ENCODE assay signal across 14 cellular contexts in the genomic region with DNA sequence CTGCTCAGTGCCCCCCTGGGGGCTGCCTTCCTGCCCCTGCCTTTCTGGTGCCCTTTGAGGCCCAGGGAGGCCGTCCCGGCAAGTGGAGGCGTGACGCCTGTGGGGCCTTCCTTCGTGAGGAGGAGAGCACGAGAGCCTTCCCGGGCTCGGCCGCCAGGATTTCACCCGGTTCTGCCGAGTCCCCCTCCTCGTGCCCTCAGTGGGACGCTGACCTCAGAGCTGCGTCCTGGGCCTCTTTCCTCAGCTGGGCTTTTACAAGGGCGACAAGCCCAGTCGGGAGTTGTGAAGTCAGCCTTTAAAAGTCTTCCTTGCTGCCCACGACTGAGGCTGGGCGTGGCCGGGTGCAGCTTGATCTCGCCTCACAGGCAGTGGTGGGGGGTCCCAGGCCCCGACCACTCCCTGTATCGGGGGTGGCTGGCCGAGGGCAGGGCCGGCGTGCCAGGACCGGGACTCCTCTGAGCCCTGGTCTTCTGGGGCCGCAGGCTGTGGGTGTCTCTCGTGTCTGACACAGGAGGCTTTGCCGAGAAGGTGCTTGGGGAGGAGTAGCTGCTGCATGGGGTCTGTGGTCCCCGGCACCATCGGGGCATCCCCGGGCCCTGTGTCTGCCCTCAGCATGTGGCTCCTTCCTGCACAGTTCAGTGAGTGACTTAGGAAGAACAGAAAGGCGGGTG. TPM values are rescaled to one million over a fixed set of nuclear protein-coding genes. Genes with fewer than 3 reads are reported as not detected.
DNase-seq lines count a peak whose midpoint lies in the region; ATAC-seq, FAIRE-seq and TF ChIP-seq lines count a peak whose summit lies in the region.
"Had no signal": no experiment of that assay in that cellular context is flagged by ENCODE, and none has a peak within 500 bp of the region (broad histone marks: within the 10 kb centered on the region; RNA-seq: fewer than 3 reads in every experiment).

No MANE protein-coding gene starts in this region.

- H3K36me3 ChIP-seq in HepG2 (replicated peaks in 1 of 2; ENCODE audit: control insufficient read depth in 1 of 2, insufficient read depth in 2 of 2, low read length in 2 of 2) (peaks cover 2 to 25% of the 10 kb centered on the region in 2 experiments; a peak in 3 of 5 replicates), A673 (ENCODE audit: insufficient read depth, low read length, poor library complexity, severe bottlenecking) (no peaks in the 10 kb centered on the region), neural progenitor cell (no peaks in the 10 kb centered on the region)

- peak overlapping the region in 1 of 3 experiments; percentile 51; a peak in 1 of 6 replicates for H3K4me3 ChIP-seq in HepG2 (replicated peaks in 1 of 3; ENCODE audit: insufficient read depth in 1 of 3, low read depth in 2 of 3, low read length in 3 of 3)
- H3K4me3 ChIP-seq in A673 (ENCODE audit: low read depth, low read length, poor library complexity, severe bottlenecking), result no peak overlapping the region
- no peak overlapping the region for H3K4me3 ChIP-seq in neural progenitor cell
- H3K4me3 ChIP-seq: MG63 had no signal

- TF ChIP-seq CTCF in HepG2 (CRISPR knock-in tag; IDR thresholded peaks at IDR 0.05) (no peak), A673 (conservative IDR thresholded peaks at IDR 0.05; ENCODE audit: low read depth, low read length) (no peak), neural progenitor cell (IDR thresholded peaks at IDR 0.05) (no peak)

- H3K9me3 ChIP-seq in HepG2 (ENCODE audit: low read length), result no peaks in the 10 kb centered on the region
- no peaks in the 10 kb centered on the region for H3K9me3 ChIP-seq in A673 (ENCODE audit: low read depth, low read length, poor library complexity, severe bottlenecking)
- H3K9me3 ChIP-seq in neural progenitor cell (ENCODE audit: low read depth), result no peaks in the 10 kb centered on the region
- H3K9me3 ChIP-seq: MG63 had no signal

- no peaks in the 10 kb centered on the region for H4K20me1 ChIP-seq in HepG2 (ENCODE audit: insufficient read depth, low read length)
- H4K20me1 ChIP-seq in neural progenitor cell (ENCODE audit: low read depth), result no peaks in the 10 kb centered on the region

- H3K27me3 Mint-ChIP-seq in neural progenitor cell (ENCODE audit: insufficient read depth, low read depth), result peaks cover 6% of the 10 kb centered on the region

- H3K27me3 ChIP-seq in HepG2 (ENCODE audit: control insufficient read depth in 1 of 2, insufficient read depth in 2 of 2, low read length in 2 of 2) (no peaks in the 10 kb centered on the region), A673 (replicated peaks; ENCODE audit: insufficient read depth, low read depth, low read length, poor library complexity) (no peaks in the 10 kb centered on the region), neural progenitor cell (no peaks in the 10 kb centered on the region)
- H3K27me3 ChIP-seq: MG63 had no signal

- no peaks in the 10 kb centered on the region for H3F3A ChIP-seq in neural progenitor cell (ENCODE audit: low read depth)

- no peak for TF ChIP-seq RAD21 in HepG2 (CRISPR knock-in tag; IDR thresholded peaks at IDR 0.05)

- no peak overlapping the region for H3K4me3 Mint-ChIP-seq in stimulated activated effector memory CD8-positive, alpha-beta T cell treated with anti-CD3 and anti-CD28 coated beads, Interleukin-12 subunit alpha, Interleukin-12 subunit beta, amount 100 ng/mL, for 72 hours
- no peak overlapping the region for H3K4me3 Mint-ChIP-seq in neural progenitor cell
- H3K4me3 Mint-ChIP-seq: activated T-cell treated with anti-CD3 and anti-CD28 coated beads, Interleukin-2, amount 50 U/mL, for 24 hours; CD8-positive, alpha-beta memory T cell had no signal

- no peaks in the 10 kb centered on the region for H3K36me3 Mint-ChIP-seq in stimulated activated effector memory CD8-positive, alpha-beta T cell treated with anti-CD3 and anti-CD28 coated beads, Interleukin-12 subunit alpha, Interleukin-12 subunit beta, amount 100 ng/mL, for 72 hours
- H3K36me3 Mint-ChIP-seq in neural progenitor cell, result peaks cover 4% of the 10 kb centered on the region
- H3K36me3 Mint-ChIP-seq: CD8-positive, alpha-beta memory T cell had no signal

- TF ChIP-seq EP300 in HepG2 (IDR thresholded peaks at IDR 0.05; ENCODE audit: low read depth in 2 of 2, low read length in 2 of 2) (no peak), HepG2 (CRISPR knock-in tag; IDR thresholded peaks at IDR 0.05; ENCODE audit: borderline replicate concordance) (no peak)

- H3K4me1 ChIP-seq in HepG2 (ENCODE audit: insufficient read depth, low read length) (peaks cover 28% of the 10 kb centered on the region), A673 (ENCODE audit: insufficient read depth, low read length, poor library complexity, severe bottlenecking) (no peaks in the 10 kb centered on the region), neural progenitor cell (no peaks in the 10 kb centered on the region)

- 88% methylated on average over 13 of the region's 33 CpGs for WGBS in HepG2 (ENCODE audit: low lambda C conversion rate)

- H3K9ac ChIP-seq in HepG2 (ENCODE audit: insufficient read depth, low read depth, low read length), result peak overlapping the region; percentile 50
- H3K9ac ChIP-seq in neural progenitor cell, result no peak overlapping the region

- H2AFZ ChIP-seq in HepG2 (ENCODE audit: low read length), result no peak overlapping the region
- H2AFZ ChIP-seq in neural progenitor cell (replicated peaks), result no peak overlapping the region

- CTCF ChIA-PET in HepG2 (lab: Yijun Ruan, JAX; ENCODE audit: low intra/inter-chr PET ratio, low total read pairs) (no interaction called here), A673 (lab: Charles Lee) (no interaction called here)

- DNase-seq in GM04504 (ENCODE audit: low read depth) (peak; percentile 8), caudate nucleus (lab: John Stamatoyannopoulos, UW) (no peak), HepG2 (ENCODE audit: low spot score) (no peak), NCI-H1694 treated with DMSO at 0.1 percent for 48 hours (lab: John Stamatoyannopoulos, UW) (no peak), cortex of kidney (lab: John Stamatoyannopoulos, UW) (no peak), A673 (ENCODE audit: low spot score) (no peak), neural progenitor cell (ENCODE audit: low spot score) (no peak)
- no peak for DNase-seq in stimulated activated effector memory CD8-positive, alpha-beta T cell treated with anti-CD3 and anti-CD28 coated beads, Interleukin-12 subunit alpha, Interleukin-12 subunit beta, amount 100 ng/mL, for 72 hours (ENCODE audit: low spot score in 2 of 2)
- DNase-seq: activated T-cell treated with anti-CD3 and anti-CD28 coated beads, Interleukin-2, amount 50 U/mL, for 24 hours; CD8-positive, alpha-beta memory T cell; MG63; T-helper 9 cell had no signal

- no peak for FAIRE-seq in HepG2 (lab: Jason Lieb, UNC)
- FAIRE-seq: GM12892 had no signal

- no peaks in the 10 kb centered on the region for H3K9me3 Mint-ChIP-seq in stimulated activated effector memory CD8-positive, alpha-beta T cell treated with anti-CD3 and anti-CD28 coated beads, Interleukin-12 subunit alpha, Interleukin-12 subunit beta, amount 100 ng/mL, for 72 hours
- H3K9me3 Mint-ChIP-seq in neural progenitor cell, result peaks cover 6% of the 10 kb centered on the region
- H3K9me3 Mint-ChIP-seq: activated T-cell treated with anti-CD3 and anti-CD28 coated beads, Interleukin-2, amount 50 U/mL, for 24 hours; CD8-positive, alpha-beta memory T cell had no signal

- no peaks in the 10 kb centered on the region for H3K4me1 Mint-ChIP-seq in stimulated activated effector memory CD8-positive, alpha-beta T cell treated with anti-CD3 and anti-CD28 coated beads, Interleukin-12 subunit alpha, Interleukin-12 subunit beta, amount 100 ng/mL, for 72 hours
- peaks cover 8% of the 10 kb centered on the region for H3K4me1 Mint-ChIP-seq in neural progenitor cell
- H3K4me1 Mint-ChIP-seq: CD8-positive, alpha-beta memory T cell had no signal

- in situ Hi-C loops in HepG2 (cut with HindIII; ENCODE audit: extremely low pct_ligation_motif_present, low pct_unique_long_range_greater_than_20kb), result no loop called here

- no peak for TF ChIP-seq POLR2A in HepG2 (IDR thresholded peaks at IDR 0.05; ENCODE audit: insufficient read depth in 1 of 2, low read depth in 2 of 2, low read length in 2 of 2)

- no peak overlapping the region for H3K27ac Mint-ChIP-seq in stimulated activated effector memory CD8-positive, alpha-beta T cell treated with anti-CD3 and anti-CD28 coated beads, Interleukin-12 subunit alpha, Interleukin-12 subunit beta, amount 100 ng/mL, for 72 hours
- H3K27ac Mint-ChIP-seq in neural progenitor cell, result no peak overlapping the region
- H3K27ac Mint-ChIP-seq: activated T-cell treated with anti-CD3 and anti-CD28 coated beads, Interleukin-2, amount 50 U/mL, for 24 hours; CD8-positive, alpha-beta memory T cell had no signal

- H3K4me2 ChIP-seq in HepG2 (ENCODE audit: low read depth, low read length) (peak overlapping the region; percentile 67), neural progenitor cell (no peak overlapping the region)

- BruUV-seq in HepG2 (replicated peaks; lab: Mats Ljungman, UMichigan) (no TSS peak), A673 (replicated peaks; lab: Mats Ljungman, UMichigan) (no TSS peak)

- H3K27ac ChIP-seq in caudate nucleus (ENCODE audit: low read depth, low read length) (peak overlapping the region; percentile 62), HepG2 (ENCODE audit: extremely low read length, insufficient read depth, low read length) (peak overlapping the region; percentile 61), A673 (ENCODE audit: low read depth, low read length, poor library complexity, severe bottlenecking) (no peak overlapping the region), neural progenitor cell (no peak overlapping the region)

- intact Hi-C loops in HepG2 (cut with micrococcal nuclease; ENCODE audit: unreplicated experiment), result no loop called here
- intact Hi-C loops in A673 (cut with micrococcal nuclease; ENCODE audit: unreplicated experiment), result no loop called here

- no peak for ATAC-seq in HepG2
- peak; percentile 29 for ATAC-seq in stimulated activated effector memory CD8-positive, alpha-beta T cell treated with anti-CD3 and anti-CD28 coated beads, Interleukin-12 subunit alpha, Interleukin-12 subunit beta, amount 100 ng/mL, for 72 hours

- POLR2A ChIA-PET in HepG2 (lab: Yijun Ruan, JAX), result interaction anchor here (0.7 to 2.3 kb wide), 5 partner anchors 14 to 42 kb away, joined by 3 to 16 read pairs (median 5); no protein-coding TSS in a partner anchor
- POLR2A ChIA-PET in A673 (lab: Charles Lee; ENCODE audit: low non-redundant PET), result no interaction called here

- H3K79me2 ChIP-seq in HepG2 (ENCODE audit: insufficient read depth, low read length) (peaks cover 10% of the 10 kb centered on the region), neural progenitor cell (ENCODE audit: low read depth) (no peaks in the 10 kb centered on the region)

RNA-seq across cellular contexts. Expression of gene FAM20C, which starts 41.8 kb away (rescaled TPM):
- total RNA-seq in HepG2 (2016; rRNA removed; fragmentation: Illumina TruSeq; extraction: Trizol) (14.5 and 19.9 TPM in 2 replicates), A673 (2021) (35.8 and 36.3 TPM in 2 replicates), neural progenitor cell (ENCODE audit: low replicate concordance) (3.8 and 4.7 TPM in 2 replicates)
- total RNA-seq in HepG2 (2016; cell fraction: cytosol; rRNA removed; fragmentation: Illumina TruSeq; extraction: Trizol; ENCODE audit: low read depth), result 4.8 and 5.5 TPM in 2 replicates
- 12.0 and 18.5 TPM in 2 replicates for total RNA-seq in HepG2 (2016; cell fraction: insoluble cytoplasmic fraction; rRNA removed; fragmentation: Illumina TruSeq; extraction: Trizol)
- 11.5 and 11.6 TPM in 2 replicates for total RNA-seq in HepG2 (2016; cell fraction: membrane; rRNA removed; fragmentation: Illumina TruSeq; extraction: Trizol)
- total RNA-seq in HepG2 (2016; cell fraction: nucleus; rRNA removed; fragmentation: Illumina TruSeq; extraction: Trizol), result 20.5 and 24.2 TPM in 2 replicates
- polyA plus RNA-seq in HepG2 (2011; rRNA removed), result 11.9 and 15.3 TPM in 2 replicates
- 13.7 and 17.5 TPM in 2 replicates for polyA plus RNA-seq in HepG2 (2011; cell fraction: cytosol; rRNA removed)
- 24.6 and 26.4 TPM in 2 replicates for polyA plus RNA-seq in HepG2 (2011; cell fraction: nucleus; rRNA removed)
- 15.4 and 23.9 TPM in 2 replicates for polyA plus RNA-seq in HepG2 (2012)
- 2.8 and 3.2 TPM in 2 replicates for polyA plus RNA-seq in HepG2 (2016; cell fraction: cytosol; fragmentation: Illumina TruSeq; extraction: Trizol; ENCODE audit: low read depth)
- 18.9 and 20.0 TPM in 2 replicates for polyA plus RNA-seq in HepG2 (2016; cell fraction: insoluble cytoplasmic fraction; fragmentation: Illumina TruSeq; extraction: Trizol; ENCODE audit: low read depth)
- polyA plus RNA-seq in HepG2 (2016; cell fraction: membrane; fragmentation: Illumina TruSeq; extraction: Trizol; ENCODE audit: low read depth), result 10.0 and 10.7 TPM in 2 replicates
- 38.8 and 44.3 TPM in 2 replicates for polyA plus RNA-seq in HepG2 (2016; cell fraction: nucleus; fragmentation: Illumina TruSeq; extraction: Trizol; ENCODE audit: insufficient read depth, low read depth)
- polyA minus RNA-seq in HepG2 (2011; rRNA and poly(A)+ RNA removed; ENCODE audit: low replicate concordance), result 8.9 and 24.8 TPM in 2 replicates
- 13.4 and 22.0 TPM in 2 replicates for polyA minus RNA-seq in HepG2 (2011; cell fraction: cytosol; rRNA and poly(A)+ RNA removed)
- polyA minus RNA-seq in HepG2 (2011; cell fraction: nucleus; rRNA and poly(A)+ RNA removed), result 14.4 and 19.6 TPM in 2 replicates
- polyA plus RNA-seq: CD8-positive, alpha-beta memory T cell had no signal

RNA-seq across cellular contexts. Expression of gene FOXL3, which starts 55.8 kb away (rescaled TPM):
- not detected in 2 replicates for total RNA-seq in HepG2 (2016; rRNA removed; fragmentation: Illumina TruSeq; extraction: Trizol)
- total RNA-seq in HepG2 (2016; cell fraction: cytosol; rRNA removed; fragmentation: Illumina TruSeq; extraction: Trizol; ENCODE audit: low read depth), result not detected in 2 replicates
- not detected in 2 replicates for total RNA-seq in HepG2 (2016; cell fraction: insoluble cytoplasmic fraction; rRNA removed; fragmentation: Illumina TruSeq; extraction: Trizol)
- not detected in 2 replicates for total RNA-seq in HepG2 (2016; cell fraction: membrane; rRNA removed; fragmentation: Illumina TruSeq; extraction: Trizol)
- not detected in 2 replicates for total RNA-seq in HepG2 (2016; cell fraction: nucleus; rRNA removed; fragmentation: Illumina TruSeq; extraction: Trizol)
- polyA plus RNA-seq in HepG2 (2011; rRNA removed), result not detected in 2 replicates
- not detected in 2 replicates for polyA plus RNA-seq in HepG2 (2011; cell fraction: cytosol; rRNA removed)
- polyA plus RNA-seq in HepG2 (2011; cell fraction: nucleus; rRNA removed), result not detected in 2 replicates
- polyA plus RNA-seq in HepG2 (2012), result not detected in 2 replicates
- polyA plus RNA-seq in HepG2 (2016; cell fraction: cytosol; fragmentation: Illumina TruSeq; extraction: Trizol; ENCODE audit: low read depth), result not detected in 2 replicates
- polyA plus RNA-seq in HepG2 (2016; cell fraction: insoluble cytoplasmic fraction; fragmentation: Illumina TruSeq; extraction: Trizol; ENCODE audit: low read depth), result not detected in 2 replicates
- polyA plus RNA-seq in HepG2 (2016; cell fraction: membrane; fragmentation: Illumina TruSeq; extraction: Trizol; ENCODE audit: low read depth), result not detected in 2 replicates
- not detected in 2 replicates for polyA plus RNA-seq in HepG2 (2016; cell fraction: nucleus; fragmentation: Illumina TruSeq; extraction: Trizol; ENCODE audit: insufficient read depth, low read depth)
- not detected in 2 replicates for polyA minus RNA-seq in HepG2 (2011; rRNA and poly(A)+ RNA removed; ENCODE audit: low replicate concordance)
- polyA minus RNA-seq in HepG2 (2011; cell fraction: cytosol; rRNA and poly(A)+ RNA removed), result not detected in 2 replicates
- not detected in 2 replicates for polyA minus RNA-seq in HepG2 (2011; cell fraction: nucleus; rRNA and poly(A)+ RNA removed)
- not detected in 2 replicates for total RNA-seq in A673 (2021)
- not detected in 2 replicates for total RNA-seq in neural progenitor cell (ENCODE audit: low replicate concordance)
- total RNA-seq: CD8-positive, alpha-beta memory T cell; renal cortical epithelial cell had no signal
- polyA plus RNA-seq: CD8-positive, alpha-beta memory T cell had no signal

Comparison
In these comparisons a context has a peak if more than half of its experiments do, and no peak if none do; other contexts are left out.
1. H3K27ac ChIP-seq: peak in caudate nucleus (single experiment) and HepG2 (single experiment); none in A673 (single experiment) and neural progenitor cell (single experiment).